8 cellular contexts compared by ENCODE assay signal in genomic region chr19:42295831-42296525, GRCh38. TPM values are rescaled to one million over a fixed set of nuclear protein-coding genes. Genes with fewer than 3 reads are reported as not detected.
A peak's percentile ranks its signal among the peaks of the same experiment; 100 is the strongest.
DNase-seq lines count a peak whose midpoint lies in the region; ATAC-seq and TF ChIP-seq lines count a peak whose summit lies in the region.

No MANE protein-coding gene starts in this region.

- 62 to 73% methylated on average over 3 to 6 of the region's 6 CpGs for WGBS in lower leg skin, 2 donors

- TF ChIP-seq CTCF in lower leg skin (IDR thresholded peaks at IDR 0.05), result peak in 1 of 3 donors; percentile 77

- no peak overlapping the region for H3K4me3 Mint-ChIP-seq in activated CD4-positive, alpha-beta T cell treated with anti-CD3 and anti-CD28 coated beads for 36 hours
- no peak overlapping the region for H3K4me3 Mint-ChIP-seq in central memory CD8-positive, alpha-beta T cell

- POLR2A ChIA-PET in activated CD4-positive, alpha-beta T cell treated with anti-CD3 and anti-CD28 coated beads for 36 hours (lab: Charles Lee), result interaction anchor here (0.5 kb wide), 1 partner anchor 222 kb away, joined by 4 read pairs; no protein-coding TSS in a partner anchor

- peaks cover 6% of the 10 kb centered on the region for H3K36me3 ChIP-seq in H7 (replicated peaks; ENCODE audit: control insufficient read depth, insufficient read depth, low read length)

- H3K27me3 Mint-ChIP-seq in activated CD4-positive, alpha-beta T cell treated with anti-CD3 and anti-CD28 coated beads for 36 hours, result no peaks in the 10 kb centered on the region
- no peaks in the 10 kb centered on the region for H3K27me3 Mint-ChIP-seq in central memory CD8-positive, alpha-beta T cell

- H3K4me3 ChIP-seq in H7 (ENCODE audit: insufficient read depth, low read depth, low read length) (no peak overlapping the region), lower leg skin (ENCODE audit: low read depth, poor library complexity, severe bottlenecking) (no peak overlapping the region)

- H3K27ac Mint-ChIP-seq in activated CD4-positive, alpha-beta T cell treated with anti-CD3 and anti-CD28 coated beads for 36 hours, result no peak overlapping the region
- H3K27ac Mint-ChIP-seq in central memory CD8-positive, alpha-beta T cell (ENCODE audit: low read depth), result no peak overlapping the region

- no peaks in the 10 kb centered on the region for H3K27me3 ChIP-seq in H7 (ENCODE audit: control insufficient read depth, insufficient read depth, low read length)

- no peaks in the 10 kb centered on the region for H3K9me3 Mint-ChIP-seq in activated CD4-positive, alpha-beta T cell treated with anti-CD3 and anti-CD28 coated beads for 36 hours (ENCODE audit: low read depth)
- H3K9me3 Mint-ChIP-seq in central memory CD8-positive, alpha-beta T cell, result no peaks in the 10 kb centered on the region

- no peak for TF ChIP-seq POLR2A in lower leg skin (IDR thresholded peaks at IDR 0.05)

- no peaks in the 10 kb centered on the region for H3K4me1 Mint-ChIP-seq in activated CD4-positive, alpha-beta T cell treated with anti-CD3 and anti-CD28 coated beads for 36 hours
- H3K4me1 Mint-ChIP-seq in central memory CD8-positive, alpha-beta T cell, result peaks cover 12% of the 10 kb centered on the region

- H3K36me3 Mint-ChIP-seq in activated CD4-positive, alpha-beta T cell treated with anti-CD3 and anti-CD28 coated beads for 36 hours (ENCODE audit: low read depth), result peaks cover 14% of the 10 kb centered on the region
- peaks cover 19% of the 10 kb centered on the region for H3K36me3 Mint-ChIP-seq in central memory CD8-positive, alpha-beta T cell (ENCODE audit: insufficient read depth)

- CTCF ChIA-PET in activated CD4-positive, alpha-beta T cell treated with anti-CD3 and anti-CD28 coated beads for 36 hours (lab: Charles Lee), result interaction anchor here (0.6 to 2.1 kb wide), 11 partner anchors 8 to 187 kb away, joined by 3 to 11 read pairs (median 4); partner anchors contain the start of gene ZNF526

- intact Hi-C loops in activated CD4-positive, alpha-beta T cell treated with anti-CD3 and anti-CD28 coated beads for 36 hours (cut with DNase I, micrococcal nuclease), result loop anchor here (1.0 to 2.0 kb wide), 2 partner anchors 163 to 187 kb away; no protein-coding TSS in a partner anchor
- intact Hi-C loops in lower leg skin (cut with DNase I; ENCODE audit: low total_unique reads), result loop anchor here (10.0 kb wide), 1 partner anchor 51 kb away; the partner anchor contains the start of gene GSK3A

- peak; percentile 87 for ATAC-seq in activated CD4-positive, alpha-beta T cell treated with anti-CD3 and anti-CD28 coated beads for 36 hours
- ATAC-seq in central memory CD8-positive, alpha-beta T cell (replicated peaks; ENCODE audit: extremely low read depth, poor library complexity, severe bottlenecking), result peak; percentile 87
- no peak for ATAC-seq in GM21717 (IDR thresholded peaks at IDR 0.05; ENCODE audit: unreplicated experiment)

- DNase-seq in COLO668 (lab: John Stamatoyannopoulos, UW; ENCODE audit: unreplicated experiment) (peak; percentile 83), H7 (peak; percentile 94), NCI-H2227 (lab: John Stamatoyannopoulos, UW; ENCODE audit: unreplicated experiment) (peak; percentile 95), lower leg skin (ENCODE audit: low spot score in 2 of 2) (peak; percentile 83 to 97)
- peak; percentile 92 for DNase-seq in activated CD4-positive, alpha-beta T cell treated with anti-CD3 and anti-CD28 coated beads for 36 hours
- DNase-seq in central memory CD8-positive, alpha-beta T cell (ENCODE audit: low spot score in 2 of 2), result peak; percentile 83 to 94
- DNase-seq in stimulated activated CD8-positive, alpha-beta memory T cell treated with anti-CD3 and anti-CD28 coated beads, Interleukin-12 subunit alpha, Interleukin-12 subunit beta, amount 100 ng/mL, for 4 hours (ENCODE audit: low read depth), result peak; percentile 75

RNA-seq across cellular contexts. Expression of gene PRR19, which starts 6.0 kb away (rescaled TPM):
- 3.3 and 5.2 TPM in 2 replicates for total RNA-seq in H7 (2014; rRNA removed; shearing (Covaris generic))
- total RNA-seq in activated CD4-positive, alpha-beta T cell treated with anti-CD3 and anti-CD28 coated beads for 36 hours, result 1 to 10 TPM in 1 of 2 experiments, under 1 TPM in 1; 0.63 to 1.0 TPM
- under 1 TPM in 3 of 4 donors, not detected in 1; 0.23 to 0.30 (median 0.29) TPM for total RNA-seq in lower leg skin

RNA-seq across cellular contexts. Expression of gene PAFAH1B3, which starts 6.4 kb away (rescaled TPM):
- 96.5 and 152 TPM in 2 replicates for total RNA-seq in H7 (2014; rRNA removed; shearing (Covaris generic))
- 10 to 100 TPM; 43.4 to 53.9 TPM for total RNA-seq in activated CD4-positive, alpha-beta T cell treated with anti-CD3 and anti-CD28 coated beads for 36 hours
- total RNA-seq in lower leg skin, result 10 to 100 TPM in 3 of 4 donors, 1 to 10 TPM in 1; 4.3 to 18.4 (median 14.0) TPM

RNA-seq across cellular contexts. Expression of gene TMEM145, which starts 17.1 kb away (rescaled TPM):
- total RNA-seq in H7 (2014; rRNA removed; shearing (Covaris generic)), result 0.38 and 0.41 TPM in 2 replicates
- total RNA-seq in activated CD4-positive, alpha-beta T cell treated with anti-CD3 and anti-CD28 coated beads for 36 hours, result under 1 TPM; 0.53 to 0.69 TPM
- under 1 TPM in 1 of 4 donors, not detected in 3; 0.88 TPM for total RNA-seq in lower leg skin

RNA-seq across cellular contexts. Expression of gene CIC, which starts 26.9 kb away (rescaled TPM):
- 16.1 and 20.1 TPM in 2 replicates for total RNA-seq in H7 (2014; rRNA removed; shearing (Covaris generic))
- 10 to 100 TPM; 62.8 to 66.3 TPM for total RNA-seq in activated CD4-positive, alpha-beta T cell treated with anti-CD3 and anti-CD28 coated beads for 36 hours
- total RNA-seq in lower leg skin, result 10 to 100 TPM; 57.8 to 90.0 (median 59.0) TPM

RNA-seq across cellular contexts. Expression of gene MEGF8, which starts 29.5 kb away (rescaled TPM):
- total RNA-seq in H7 (2014; rRNA removed; shearing (Covaris generic)), result 26.1 and 33.4 TPM in 2 replicates
- total RNA-seq in activated CD4-positive, alpha-beta T cell treated with anti-CD3 and anti-CD28 coated beads for 36 hours, result 1 to 10 TPM; 5.2 to 5.3 TPM
- 10 to 100 TPM in 3 of 4 donors, 1 to 10 TPM in 1; 6.1 to 14.1 (median 12.0) TPM for total RNA-seq in lower leg skin
